1 cellular context compared by ENCODE assay signal in genomic region chr3:146546366-146546965, GRCh38.
A peak's percentile ranks its signal among the peaks of the same experiment; 100 is the strongest.
TF ChIP-seq lines count a peak whose summit lies in the region.

No MANE protein-coding gene starts in this region.

TF ChIP-seq in HepG2, 621 proteins besides CTCF, POLR2A, EP300 and RAD21:
- TF ChIP-seq POGK (CRISPR knock-in tag; conservative IDR thresholded peaks at IDR 0.05) (no peak), RXRA (CRISPR knock-in tag; IDR thresholded peaks at IDR 0.05) (no peak), THAP8 (CRISPR knock-in tag; IDR thresholded peaks at IDR 0.05; ENCODE audit: borderline replicate concordance) (no peak), ATF1 (CRISPR knock-in tag; IDR thresholded peaks at IDR 0.05) (no peak), ZNF441 (CRISPR knock-in tag; IDR thresholded peaks at IDR 0.05; ENCODE audit: borderline replicate concordance) (no peak), ZBTB40 (IDR thresholded peaks at IDR 0.05) (no peak), ZBTB40 (CRISPR knock-in tag; IDR thresholded peaks at IDR 0.05) (no peak), ARID5B (CRISPR knock-in tag; IDR thresholded peaks at IDR 0.05) (0 out of 2 replicates have a peak, but pooled peaks have one; percentile 5)
